1 cellular context compared by ENCODE assay signal in genomic region chr16:87937231-87937542, GRCh38.
TF ChIP-seq lines count a peak whose summit lies in the region.

No MANE protein-coding gene starts in this region.

TF ChIP-seq in HepG2, 621 proteins besides CTCF, POLR2A, EP300 and RAD21:
- TF ChIP-seq ZNF230 (CRISPR knock-in tag; IDR thresholded peaks at IDR 0.05) (0 out of 2 replicates have a peak, but pooled peaks have one; percentile 4), PAX8 (CRISPR knock-in tag; IDR thresholded peaks at IDR 0.05; ENCODE audit: borderline replicate concordance) (0 out of 2 replicates have a peak, but pooled peaks have one; percentile 67), ZBTB46 (CRISPR knock-in tag; IDR thresholded peaks at IDR 0.05; ENCODE audit: borderline replicate concordance) (0 out of 2 replicates have a peak, but pooled peaks have one; percentile 53), ZNF121 (CRISPR knock-in tag; IDR thresholded peaks at IDR 0.05) (peak; percentile 70), ZNF570 (CRISPR knock-in tag; IDR thresholded peaks at IDR 0.05; ENCODE audit: borderline replicate concordance) (0 out of 2 replicates have a peak, but pooled peaks have one; percentile 49), DNMT1 (CRISPR knock-in tag; IDR thresholded peaks at IDR 0.05) (0 out of 2 replicates have a peak, but pooled peaks have one; percentile 9)
